ENCODE assay signal across 1 cellular context in genomic region chr2:136013962-136014361, GRCh38.
TF ChIP-seq lines count a peak whose summit lies in the region.

No MANE protein-coding gene starts in this region.

TF ChIP-seq in GM23338, 12 proteins besides CTCF, POLR2A, EP300 and RAD21 (continued from another document):
- TF ChIP-seq ZNF462 (CRISPR knock-in tag; IDR thresholded peaks at IDR 0.05) (no peak), JUNB (IDR thresholded peaks at IDR 0.05; ENCODE audit: unreplicated experiment) (no peak), NANOG (IDR thresholded peaks at IDR 0.05; ENCODE audit: borderline replicate concordance) (no peak), EZH2 (IDR thresholded peaks at IDR 0.05; ENCODE audit: low read depth, unreplicated experiment) (no peak), ETS1 (IDR thresholded peaks at IDR 0.05) (no peak)
